ENCODE assay signal across 1 cellular context in genomic region chr6:117687006-117687405, GRCh38.
TF ChIP-seq lines count a peak whose summit lies in the region.

No MANE protein-coding gene starts in this region.

TF ChIP-seq in HepG2, 621 proteins besides CTCF, POLR2A, EP300 and RAD21 (continued from another document):
- TF ChIP-seq ZNF513 (CRISPR knock-in tag; conservative IDR thresholded peaks at IDR 0.05) (no peak), AHR (CRISPR knock-in tag; IDR thresholded peaks at IDR 0.05) (no peak)
TF ChIP-seq in HepG2: peak in this region for 0.
